In genomic region chrX:49054073-49054762, GRCh38 we compare ENCODE assay signal across 2 cellular contexts.
TF ChIP-seq lines count a peak whose summit lies in the region.

No MANE protein-coding gene starts in this region.

TF ChIP-seq in SK-N-SH, 30 proteins besides CTCF, POLR2A, EP300 and RAD21 (continued from another document):
- TF ChIP-seq IRF3 (IDR thresholded peaks at IDR 0.05; ENCODE audit: low read depth, low read length) (no peak), USF1 (IDR thresholded peaks at IDR 0.05; ENCODE audit: borderline replicate concordance, low read depth) (no peak), REST (IDR thresholded peaks at IDR 0.05; ENCODE audit: low read depth, low read length) (no peak), ZBTB33 (IDR thresholded peaks at IDR 0.05; ENCODE audit: borderline replicate concordance, low read depth) (no peak), MXI1 (IDR thresholded peaks at IDR 0.05; ENCODE audit: low read depth, low read length) (no peak), PBX3 (IDR thresholded peaks at IDR 0.05) (no peak), POLR2AphosphoS5 (IDR thresholded peaks at IDR 0.05; ENCODE audit: low read depth, low read length) (no peak), JUND (IDR thresholded peaks at IDR 0.05) (no peak), SIN3A (IDR thresholded peaks at IDR 0.05; ENCODE audit: borderline replicate concordance, low read depth, low read length) (no peak), NRF1 (IDR thresholded peaks at IDR 0.05; ENCODE audit: low read depth, low read length) (no peak), RFX5 (IDR thresholded peaks at IDR 0.05; ENCODE audit: low read length) (no peak), USF2 (IDR thresholded peaks at IDR 0.05; ENCODE audit: borderline replicate concordance, low read depth, low read length) (no peak)

TF ChIP-seq in SK-N-SH treated with all-trans-retinoic acid at 6 μM for 48 hours, 23 proteins besides CTCF, POLR2A, EP300 and RAD21 (continued from another document):
- TF ChIP-seq CSRNP3 (CRISPR knock-in tag; IDR thresholded peaks at IDR 0.05) (no peak), ZNF70 (CRISPR knock-in tag; IDR thresholded peaks at IDR 0.05) (no peak), POU6F1 (CRISPR knock-in tag; IDR thresholded peaks at IDR 0.05; ENCODE audit: borderline replicate concordance, low read depth) (no peak), GLIS3 (CRISPR knock-in tag; IDR thresholded peaks at IDR 0.05) (no peak)
